ENCODE assay signal across 10 cellular contexts in the genomic region with DNA sequence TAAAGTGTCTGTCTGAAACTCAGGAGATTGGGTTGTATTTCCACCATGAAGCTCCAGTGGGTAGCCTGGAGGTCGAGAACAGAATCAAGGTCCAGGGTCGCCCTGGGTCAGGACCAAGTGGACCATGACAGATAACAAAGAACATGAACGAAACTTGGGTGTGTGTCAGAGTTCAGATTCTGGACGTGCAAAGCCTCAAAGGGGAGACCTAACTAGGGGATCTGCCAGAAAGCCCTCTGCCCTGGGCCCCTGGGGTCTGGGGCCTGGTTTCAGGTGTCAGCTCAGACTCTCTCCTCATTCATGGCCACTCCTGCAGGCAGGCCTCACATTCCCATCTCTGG. TPM values are rescaled to one million over a fixed set of nuclear protein-coding genes. Genes with fewer than 3 reads are reported as not detected.
A peak's percentile ranks its signal among the peaks of the same experiment; 100 is the strongest.
DNase-seq lines count a peak whose midpoint lies in the region; ATAC-seq and TF ChIP-seq lines count a peak whose summit lies in the region.
"Had no signal": no experiment of that assay in that cellular context is flagged by ENCODE, and none has a peak within 500 bp of the region (broad histone marks: within the 10 kb centered on the region; RNA-seq: fewer than 3 reads in every experiment).

No MANE protein-coding gene starts in this region.

- H3K36me3 Mint-ChIP-seq in stimulated activated memory B cell treated with anti-CD40 and anti-IgM and Interleukin-4, amounts not matched to agents 10 μg/mL and 1 μg/mL and 100 μg/mL, for 72 hours = peaks cover 14% of the 10 kb centered on the region

- intact Hi-C loops in uterus (cut with DNase I; ENCODE audit: low total_unique reads) = no loop called here

- no peak overlapping the region for H3K4me2 ChIP-seq in Karpas-422 (ENCODE audit: low read depth, low read length, poor library complexity, severe bottlenecking)

- no peaks in the 10 kb centered on the region for H3K9me3 ChIP-seq in Karpas-422 (ENCODE audit: low read length)
- no peaks in the 10 kb centered on the region for H3K9me3 ChIP-seq in gastroesophageal sphincter
- no peaks in the 10 kb centered on the region for H3K9me3 ChIP-seq in neutrophil
- no peaks in the 10 kb centered on the region for H3K9me3 ChIP-seq in uterus
- H3K9me3 ChIP-seq: adrenal gland had no signal

- no peak overlapping the region for H2AFZ ChIP-seq in Karpas-422 (ENCODE audit: low read length)

- H3K27ac ChIP-seq in Karpas-422 (ENCODE audit: low read length) = no peak overlapping the region
- H3K27ac ChIP-seq in gastroesophageal sphincter = peak overlapping the region in 3 of 4 donors; percentile 89 to 94 (median 94)
- H3K27ac ChIP-seq in neutrophil = peak overlapping the region; percentile 8
- H3K27ac ChIP-seq in uterus = no peak overlapping the region

- ATAC-seq in gastroesophageal sphincter = no peak
- ATAC-seq in stimulated activated memory B cell treated with anti-CD40 and anti-IgM and Interleukin-4, amounts not matched to agents 10 μg/mL and 1 μg/mL and 100 μg/mL, for 72 hours = no peak

- TF ChIP-seq POLR2A in gastroesophageal sphincter (IDR thresholded peaks at IDR 0.05) = no peak
- TF ChIP-seq POLR2A in uterus (IDR thresholded peaks at IDR 0.05) = no peak

- 0 out of 2 replicates have a peak overlapping the region, but pooled peaks have one; percentile 12 for H3K9ac ChIP-seq in Karpas-422 (ENCODE audit: low read length)

- H3K4me3 Mint-ChIP-seq in stimulated activated memory B cell treated with anti-CD40 and anti-IgM and Interleukin-4, amounts not matched to agents 10 μg/mL and 1 μg/mL and 100 μg/mL, for 72 hours = no peak overlapping the region

- H3K4me1 ChIP-seq in Karpas-422 (ENCODE audit: low read length) (peaks cover 73% of the 10 kb centered on the region), gastroesophageal sphincter (peaks cover 0 to 91% (median 36%) of the 10 kb centered on the region in 3 donors), neutrophil (ENCODE audit: control insufficient read depth in 1 of 2, insufficient read depth in 1 of 2, low read depth in 1 of 2, low read length in 1 of 2) (peaks cover 36 to 37% of the 10 kb centered on the region in 2 experiments), uterus (peaks cover 0 to 8% of the 10 kb centered on the region in 2 donors)

- H3K36me3 ChIP-seq in Karpas-422 (ENCODE audit: insufficient read depth, low read length) = no peaks in the 10 kb centered on the region; the same call in 1 of the 2 replicates
- peaks cover 0 to 6% of the 10 kb centered on the region in 2 donors for H3K36me3 ChIP-seq in gastroesophageal sphincter
- no peaks in the 10 kb centered on the region for H3K36me3 ChIP-seq in neutrophil
- no peaks in the 10 kb centered on the region for H3K36me3 ChIP-seq in uterus

- H3K4me3 ChIP-seq in Karpas-422 (ENCODE audit: low read length) = no peak overlapping the region
- peak overlapping the region; percentile 61 to 82 for H3K4me3 ChIP-seq in gastroesophageal sphincter
- no peak overlapping the region for H3K4me3 ChIP-seq in neutrophil (ENCODE audit: low read depth in 1 of 2, low read length in 1 of 2)
- no peak overlapping the region for H3K4me3 ChIP-seq in uterus

- no peak for TF ChIP-seq EP300 in gastroesophageal sphincter (IDR thresholded peaks at IDR 0.05)

- H3K27ac Mint-ChIP-seq in stimulated activated memory B cell treated with anti-CD40 and anti-IgM and Interleukin-4, amounts not matched to agents 10 μg/mL and 1 μg/mL and 100 μg/mL, for 72 hours = no peak overlapping the region

- H3K9me3 Mint-ChIP-seq in stimulated activated memory B cell treated with anti-CD40 and anti-IgM and Interleukin-4, amounts not matched to agents 10 μg/mL and 1 μg/mL and 100 μg/mL, for 72 hours = no peaks in the 10 kb centered on the region

- H3K27me3 ChIP-seq in Karpas-422 (ENCODE audit: low read length) (no peaks in the 10 kb centered on the region; the same call in 1 of the 2 replicates), gastroesophageal sphincter (no peaks in the 10 kb centered on the region), neutrophil (no peaks in the 10 kb centered on the region), uterus (no peaks in the 10 kb centered on the region)
- H3K27me3 ChIP-seq: adrenal gland had no signal

- peaks cover 76% of the 10 kb centered on the region for H3K4me1 Mint-ChIP-seq in stimulated activated memory B cell treated with anti-CD40 and anti-IgM and Interleukin-4, amounts not matched to agents 10 μg/mL and 1 μg/mL and 100 μg/mL, for 72 hours

- H4K20me1 ChIP-seq in Karpas-422 (ENCODE audit: insufficient read depth, low read depth, low read length) = peaks cover 4% of the 10 kb centered on the region; the same call in 1 of the 2 replicates

- DNase-seq in Ammon's horn (ENCODE audit: low spot score) = peak; percentile 3
- no peak for DNase-seq in Karpas-422
- DNase-seq in NCI-H2081 (lab: John Stamatoyannopoulos, UW) = no peak
- DNase-seq in uterus = no peak
- DNase-seq in D341Med (ENCODE audit: low spot score) = no peak

- WGBS in gastroesophageal sphincter (ENCODE audit: low coverage in 1 of 2), 2 donors = 76 to 83% methylated on average over 3 to 4 of the region's 4 CpGs

- TF ChIP-seq CTCF in gastroesophageal sphincter (IDR thresholded peaks at IDR 0.05) = no peak
- no peak for TF ChIP-seq CTCF in neutrophil (IDR thresholded peaks at IDR 0.05)
- no peak for TF ChIP-seq CTCF in uterus (IDR thresholded peaks at IDR 0.05)

- peaks cover 4% of the 10 kb centered on the region; the same call in 1 of the 2 replicates for H3K79me2 ChIP-seq in Karpas-422 (ENCODE audit: low read length)

- no peaks in the 10 kb centered on the region for H3K27me3 Mint-ChIP-seq in stimulated activated memory B cell treated with anti-CD40 and anti-IgM and Interleukin-4, amounts not matched to agents 10 μg/mL and 1 μg/mL and 100 μg/mL, for 72 hours

- H3K9me2 ChIP-seq in Karpas-422 (replicated peaks; ENCODE audit: insufficient read depth, low read length) = no peaks in the 10 kb centered on the region

RNA-seq across cellular contexts. Expression of gene RASSF4, which starts 1.6 kb away (rescaled TPM):
- total RNA-seq in Karpas-422 (2014; rRNA removed; shearing (Covaris generic); ENCODE audit: low replicate concordance) = 3.6 and 7.1 TPM in 2 replicates
- total RNA-seq in gastroesophageal sphincter (10 to 100 TPM; 23.5 to 57.7 (median 31.6) TPM), uterus (10 to 100 TPM in 1 of 4 donors, 1 to 10 TPM in 3; 6.1 to 26.5 (median 8.2) TPM)

RNA-seq across cellular contexts. Expression of gene DEPP1, which starts 17.4 kb away (rescaled TPM):
- not detected in 2 replicates for total RNA-seq in Karpas-422 (2014; rRNA removed; shearing (Covaris generic); ENCODE audit: low replicate concordance)
- total RNA-seq in gastroesophageal sphincter (100 to 1,000 TPM in 2 of 4 donors, 10 to 100 TPM in 2; 48.3 to 428 (median 103) TPM), uterus (100 to 1,000 TPM in 1 of 4 donors, 10 to 100 TPM in 2, 1 to 10 TPM in 1; 8.2 to 266 (median 52.8) TPM)

RNA-seq across cellular contexts. Expression of gene ZNF22, which starts 39.5 kb away (rescaled TPM):
- 34.9 and 53.2 TPM in 2 replicates for total RNA-seq in Karpas-422 (2014; rRNA removed; shearing (Covaris generic); ENCODE audit: low replicate concordance)
- total RNA-seq in gastroesophageal sphincter = 10 to 100 TPM; 19.2 to 35.6 (median 27.1) TPM
- total RNA-seq in uterus = 10 to 100 TPM; 20.7 to 78.1 (median 34.6) TPM

RNA-seq across cellular contexts. Expression of gene TMEM72, which starts 50.1 kb away (rescaled TPM):
- total RNA-seq in Karpas-422 (2014; rRNA removed; shearing (Covaris generic); ENCODE audit: low replicate concordance) = not detected in 2 replicates
- under 1 TPM in 1 of 4 donors, not detected in 3; 0.35 TPM for total RNA-seq in gastroesophageal sphincter
- total RNA-seq in uterus = under 1 TPM in 1 of 4 donors, not detected in 3; 0.69 TPM
- total RNA-seq: adrenal gland, urinary bladder had no signal

Comparison
In these comparisons a context has a peak if more than half of its experiments do, and no peak if none do; other contexts are left out.
1. H3K27ac ChIP-seq: peak in gastroesophageal sphincter (3 of 4) and neutrophil (single experiment); none in Karpas-422 (single experiment) and uterus (0 of 2).
2. H3K4me3 ChIP-seq: peak in gastroesophageal sphincter (2 of 2); none in Karpas-422 (single experiment), neutrophil (0 of 2) and uterus (0 of 2).